Comparison of ENCODE assay signal across 5 cellular contexts in genomic region chr16:74422086-74422485, GRCh38. TPM values are rescaled to one million over a fixed set of nuclear protein-coding genes. Genes with fewer than 3 reads are reported as not detected.
"Had no signal": no experiment of that assay in that cellular context is flagged by ENCODE, and none has a peak within 500 bp of the region (broad histone marks: within the 10 kb centered on the region; RNA-seq: fewer than 3 reads in every experiment).

No MANE protein-coding gene starts in this region.

RNA-seq across cellular contexts. Expression of gene CLEC18B, which starts 0.8 kb away (rescaled TPM):
- total RNA-seq: LHCN-M2, RPMI7951, SJCRH30, SK-MEL-5 had no signal

RNA-seq across cellular contexts. Expression of gene NPIPB15, which starts 46.0 kb away (rescaled TPM):
- total RNA-seq: Right ventricle myocardium inferior, RPMI7951, SK-MEL-5 had no signal
